25 cellular contexts compared by ENCODE assay signal in the genomic region with DNA sequence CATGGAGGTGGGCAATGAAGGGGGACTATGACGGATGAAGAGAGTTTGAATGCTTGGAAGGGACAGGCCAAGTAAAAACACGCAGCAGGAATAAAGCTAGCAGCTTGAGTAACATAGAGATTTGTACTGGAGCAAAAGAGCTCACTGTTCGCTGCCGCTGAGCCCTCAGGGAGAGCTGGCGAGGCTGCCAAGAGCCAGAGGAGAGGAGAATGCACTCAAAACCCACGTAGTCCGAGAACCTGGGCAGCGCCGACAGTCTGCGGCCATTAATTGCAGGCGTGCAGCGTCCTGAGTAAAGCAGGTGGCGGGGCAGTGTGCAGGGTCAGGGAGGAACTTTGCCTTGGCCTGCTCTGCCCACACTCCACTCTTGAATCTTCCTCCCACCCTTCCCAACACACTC.
DNase-seq lines count a peak whose midpoint lies in the region; ATAC-seq and TF ChIP-seq lines count a peak whose summit lies in the region.
"Had no signal": no experiment of that assay in that cellular context is flagged by ENCODE, and none has a peak within 500 bp of the region (broad histone marks: within the 10 kb centered on the region; RNA-seq: fewer than 3 reads in every experiment).

No MANE protein-coding gene starts in this region.

- no peaks in the 10 kb centered on the region for H3K4me1 Mint-ChIP-seq in activated CD8-positive, alpha-beta T cell treated with anti-CD3 and anti-CD28 coated beads, Interleukin-2, amount 10 ng/mL, durations not matched to agents 7 days and 5 days (ENCODE audit: low read depth)
- H3K4me1 Mint-ChIP-seq: central memory CD8-positive, alpha-beta T cell; natural killer cell; stimulated activated naive CD8-positive, alpha-beta T cell treated with anti-CD3 and anti-CD28 coated beads, Interleukin-15, amount 100 ng/mL, for 72 hours had no signal

- peak overlapping the region; percentile 35 to 63 for H3K9ac ChIP-seq in colonic mucosa (ENCODE audit: low read depth in 2 of 2, low read length in 2 of 2)
- H3K9ac ChIP-seq: KMS-11 had no signal

- H3K4me1 ChIP-seq in colonic mucosa (no peaks in the 10 kb centered on the region), neutrophil (ENCODE audit: control insufficient read depth in 1 of 2, insufficient read depth in 1 of 2, low read depth in 1 of 2, low read length in 1 of 2) (peaks cover 12 to 17% of the 10 kb centered on the region in 2 experiments), body of pancreas (no peaks in the 10 kb centered on the region)
- H3K4me1 ChIP-seq: A549 had no signal

- no peaks in the 10 kb centered on the region for H3K27me3 Mint-ChIP-seq in activated CD8-positive, alpha-beta T cell treated with anti-CD3 and anti-CD28 coated beads, Interleukin-2, amount 10 ng/mL, durations not matched to agents 7 days and 5 days (ENCODE audit: low read depth)
- H3K27me3 Mint-ChIP-seq: central memory CD8-positive, alpha-beta T cell; stimulated activated naive CD8-positive, alpha-beta T cell treated with anti-CD3 and anti-CD28 coated beads, Interleukin-15, amount 100 ng/mL, for 72 hours had no signal

- TF ChIP-seq CTCF in colonic mucosa (IDR thresholded peaks at IDR 0.05) (no peak), neutrophil (IDR thresholded peaks at IDR 0.05) (no peak), body of pancreas (IDR thresholded peaks at IDR 0.05) (no peak), WERI-Rb-1 (IDR thresholded peaks at IDR 0.05; ENCODE audit: low read depth, low read length) (no peak)

- H3K27ac Mint-ChIP-seq in activated naive CD4-positive, alpha-beta T cell treated with anti-CD3 and anti-CD28 coated beads, Interleukin-2, amount 50 U/mL, for 72 hours, result peak overlapping the region; percentile 11 to 75
- no peak overlapping the region for H3K27ac Mint-ChIP-seq in activated CD8-positive, alpha-beta T cell treated with anti-CD3 and anti-CD28 coated beads, Interleukin-2, amount 10 ng/mL, durations not matched to agents 7 days and 5 days
- H3K27ac Mint-ChIP-seq: natural killer cell; stimulated activated naive CD8-positive, alpha-beta T cell treated with anti-CD3 and anti-CD28 coated beads, Interleukin-15, amount 100 ng/mL, for 72 hours had no signal

- H3K27ac ChIP-seq in colonic mucosa, result peak overlapping the region; percentile 0
- H3K27ac ChIP-seq in neutrophil, result peak overlapping the region; percentile 6
- no peak overlapping the region for H3K27ac ChIP-seq in body of pancreas
- H3K27ac ChIP-seq in WERI-Rb-1, result no peak overlapping the region
- H3K27ac ChIP-seq: A549, esophagus muscularis mucosa, gastroesophageal sphincter, KMS-11 had no signal

- intact Hi-C loops in colonic mucosa (cut with DNase I), result no loop called here
- intact Hi-C loops in body of pancreas (cut with DNase I), result no loop called here

- H3K27me3 ChIP-seq in colonic mucosa, result no peaks in the 10 kb centered on the region
- no peaks in the 10 kb centered on the region for H3K27me3 ChIP-seq in neutrophil
- H3K27me3 ChIP-seq in body of pancreas, result no peaks in the 10 kb centered on the region
- H3K27me3 ChIP-seq in WERI-Rb-1 (ENCODE audit: insufficient read depth, low read depth, severe bottlenecking), result no peaks in the 10 kb centered on the region
- H3K27me3 ChIP-seq: esophagus muscularis mucosa, gastroesophageal sphincter had no signal

- H3K9me3 Mint-ChIP-seq in activated naive CD4-positive, alpha-beta T cell treated with anti-CD3 and anti-CD28 coated beads, Interleukin-2, amount 50 U/mL, for 72 hours, result no peaks in the 10 kb centered on the region
- H3K9me3 Mint-ChIP-seq in activated CD8-positive, alpha-beta T cell treated with anti-CD3 and anti-CD28 coated beads, Interleukin-2, amount 10 ng/mL, durations not matched to agents 7 days and 5 days (ENCODE audit: insufficient read depth), result no peaks in the 10 kb centered on the region
- H3K9me3 Mint-ChIP-seq: central memory CD8-positive, alpha-beta T cell; natural killer cell; stimulated activated naive CD8-positive, alpha-beta T cell treated with anti-CD3 and anti-CD28 coated beads, Interleukin-15, amount 100 ng/mL, for 72 hours had no signal

- POLR2A ChIA-PET in activated CD8-positive, alpha-beta T cell treated with anti-CD3 and anti-CD28 coated beads, Interleukin-2, amount 10 ng/mL, durations not matched to agents 7 days and 5 days (lab: Charles Lee), result no interaction called here

- no peak for ATAC-seq in activated naive CD4-positive, alpha-beta T cell treated with anti-CD3 and anti-CD28 coated beads, Interleukin-2, amount 50 U/mL, for 72 hours
- no peak for ATAC-seq in activated CD8-positive, alpha-beta T cell treated with anti-CD3 and anti-CD28 coated beads, Interleukin-2, amount 10 ng/mL, durations not matched to agents 7 days and 5 days
- no peak for ATAC-seq in body of pancreas
- no peak for ATAC-seq in HG02981 (IDR thresholded peaks at IDR 0.05; ENCODE audit: unreplicated experiment)
- ATAC-seq: A549; gastroesophageal sphincter; natural killer cell; stimulated activated naive CD8-positive, alpha-beta T cell treated with anti-CD3 and anti-CD28 coated beads, Interleukin-15, amount 100 ng/mL, for 72 hours had no signal

- H3K36me3 ChIP-seq in colonic mucosa (no peaks in the 10 kb centered on the region), neutrophil (peaks cover 47% of the 10 kb centered on the region), body of pancreas (replicated peaks in 1 of 2; ENCODE audit: insufficient read depth in 1 of 2, low read depth in 2 of 2) (peaks cover 0 to 9% of the 10 kb centered on the region in 2 donors), WERI-Rb-1 (peaks cover 2% of the 10 kb centered on the region; the same call in 1 of the 2 replicates)

- no peak for TF ChIP-seq POLR2A in body of pancreas (IDR thresholded peaks at IDR 0.05)

- H3K9me3 ChIP-seq in colonic mucosa (no peaks in the 10 kb centered on the region), neutrophil (no peaks in the 10 kb centered on the region), body of pancreas (no peaks in the 10 kb centered on the region), WERI-Rb-1 (ENCODE audit: severe bottlenecking) (no peaks in the 10 kb centered on the region)
- H3K9me3 ChIP-seq: A549, esophagus muscularis mucosa, gastroesophageal sphincter had no signal

- peaks cover 0 to 9% of the 10 kb centered on the region in 2 donors for H3K36me3 Mint-ChIP-seq in activated naive CD4-positive, alpha-beta T cell treated with anti-CD3 and anti-CD28 coated beads, Interleukin-2, amount 50 U/mL, for 72 hours
- peaks cover 8% of the 10 kb centered on the region for H3K36me3 Mint-ChIP-seq in activated CD8-positive, alpha-beta T cell treated with anti-CD3 and anti-CD28 coated beads, Interleukin-2, amount 10 ng/mL, durations not matched to agents 7 days and 5 days (ENCODE audit: low read depth)
- H3K36me3 Mint-ChIP-seq: natural killer cell had no signal

- DNase-seq in activated naive CD4-positive, alpha-beta T cell treated with anti-CD3 and anti-CD28 coated beads, Interleukin-2, amount 50 U/mL, for 72 hours (ENCODE audit: low spot score in 2 of 2), result no peak
- DNase-seq in activated naive CD4-positive, alpha-beta T cell treated with anti-CD3 and anti-CD28 coated beads, Interleukin-2, amount 50 U/mL, for 16 hours, result no peak
- no peak for DNase-seq in colonic mucosa
- no peak for DNase-seq in activated CD8-positive, alpha-beta T cell treated with anti-CD3 and anti-CD28 coated beads, Interleukin-2, amount 10 ng/mL, durations not matched to agents 7 days and 5 days
- no peak for DNase-seq in body of pancreas
- no peak for DNase-seq in WERI-Rb-1
- DNase-seq: activated CD4-positive, alpha-beta T cell treated with anti-CD3 and anti-CD28 coated beads for 48 hours; activated CD8-positive, alpha-beta memory T cell treated with anti-CD3 and anti-CD28 coated beads, Interleukin-2, amount 50 U/mL, for 48 hours; activated gamma-delta T cell; amniotic stem cell; effector memory CD4-positive, alpha-beta T cell; kidney glomerular epithelial cell; MV-4-11; natural killer cell; NCI-H2081; NCI-H524 treated with DMSO at 0.1 percent for 48 hours; stimulated activated CD4-positive, alpha-beta T cell treated with anti-CD3 and anti-CD28 coated beads, Interleukin-4, amount 100 ng/mL, for 24 hours; stimulated activated naive CD8-positive, alpha-beta T cell treated with anti-CD3 and anti-CD28 coated beads, Interleukin-15, amount 100 ng/mL, for 72 hours had no signal

- 88 to 91% methylated on average over 13 of the region's 13 CpGs for WGBS in body of pancreas, 2 donors

- CTCF ChIA-PET in activated CD8-positive, alpha-beta T cell treated with anti-CD3 and anti-CD28 coated beads, Interleukin-2, amount 10 ng/mL, durations not matched to agents 7 days and 5 days (lab: Charles Lee), result no interaction called here

- no peak overlapping the region for H3K4me3 Mint-ChIP-seq in activated CD8-positive, alpha-beta T cell treated with anti-CD3 and anti-CD28 coated beads, Interleukin-2, amount 10 ng/mL, durations not matched to agents 7 days and 5 days
- H3K4me3 Mint-ChIP-seq: central memory CD8-positive, alpha-beta T cell; natural killer cell; stimulated activated naive CD8-positive, alpha-beta T cell treated with anti-CD3 and anti-CD28 coated beads, Interleukin-15, amount 100 ng/mL, for 72 hours had no signal

- H3K4me3 ChIP-seq in colonic mucosa (no peak overlapping the region), neutrophil (ENCODE audit: low read depth in 1 of 2, low read length in 1 of 2) (no peak overlapping the region), body of pancreas (no peak overlapping the region), WERI-Rb-1 (ENCODE audit: low read depth, low read length) (no peak overlapping the region)
- H3K4me3 ChIP-seq: A549, esophagus muscularis mucosa, gastroesophageal sphincter had no signal

Comparison
In these comparisons a context has a peak if more than half of its experiments do, and no peak if none do; other contexts are left out.
1. H3K27ac ChIP-seq: peak in colonic mucosa (single experiment) and neutrophil (single experiment); none in body of pancreas (0 of 4) and WERI-Rb-1 (single experiment).